Comparison of ENCODE assay signal across 21 cellular contexts in genomic region chr9:88056876-88057275, GRCh38.
A peak's percentile ranks its signal among the peaks of the same experiment; 100 is the strongest.
DNase-seq lines count a peak whose midpoint lies in the region; ATAC-seq and TF ChIP-seq lines count a peak whose summit lies in the region.
"Had no signal": no experiment of that assay in that cellular context is flagged by ENCODE, and none has a peak within 500 bp of the region (broad histone marks: within the 10 kb centered on the region; RNA-seq: fewer than 3 reads in every experiment).

No MANE protein-coding gene starts in this region.

- H3K36me3 Mint-ChIP-seq in CD4-positive, alpha-beta T cell (ENCODE audit: low read depth), result no peaks in the 10 kb centered on the region
- H3K36me3 Mint-ChIP-seq in mesothelial cell of epicardium, result no peaks in the 10 kb centered on the region
- no peaks in the 10 kb centered on the region for H3K36me3 Mint-ChIP-seq in T-helper 2 cell treated with Interferon-gamma antibody and Interleukin-4, amounts not matched to agents 5 μg/mL and 100 μg/mL, for 36 hours (ENCODE audit: low read depth)
- H3K36me3 Mint-ChIP-seq: activated naive CD4-positive, alpha-beta T cell treated with anti-CD3 and anti-CD28 coated beads, Interleukin-2, amount 50 U/mL, for 24 hours; CD8-positive, alpha-beta T cell; stimulated activated naive B cell treated with anti-CD40 and anti-IgM and Interleukin-4, amounts not matched to agents 10 μg/mL and 1 μg/mL and 100 μg/mL, for 72 hours had no signal

- H3K18ac ChIP-seq in IMR-90 (ENCODE audit: low read depth, low read length), result no peak overlapping the region

- no peaks in the 10 kb centered on the region for H3K9me3 ChIP-seq in IMR-90 (ENCODE audit: control insufficient read depth, insufficient read depth, low read length)
- H3K9me3 ChIP-seq in CD4-positive, alpha-beta T cell (ENCODE audit: control insufficient read depth, low read length), result no peaks in the 10 kb centered on the region
- H3K9me3 ChIP-seq: gastrocnemius medialis had no signal

- H3K27ac ChIP-seq in IMR-90 (ENCODE audit: insufficient read depth, low read length) (no peak overlapping the region), dorsolateral prefrontal cortex (no peak overlapping the region)
- H3K27ac ChIP-seq in CD4-positive, alpha-beta T cell (ENCODE audit: low read depth, low read length), result no peak overlapping the region
- H3K27ac ChIP-seq: gastrocnemius medialis, parathyroid adenoma had no signal

- no peak overlapping the region for H3K56ac ChIP-seq in IMR-90 (ENCODE audit: extremely low read depth, insufficient read depth, low read length)

- intact Hi-C loops in IMR-90 (cut with micrococcal nuclease), result no loop called here
- intact Hi-C loops in CD4-positive, alpha-beta T cell (cut with DNase I, micrococcal nuclease), result no loop called here
- intact Hi-C loops in dorsolateral prefrontal cortex (cut with DNase I), result no loop called here

- BruUV-seq in IMR-90 (replicated peaks; lab: Mats Ljungman, UMichigan), result no TSS peak

- no peak overlapping the region for H4K5ac ChIP-seq in IMR-90 (ENCODE audit: low read depth, low read length)

- H2BK120ac ChIP-seq in IMR-90 (ENCODE audit: low read depth, low read length), result no peak overlapping the region

- H2BK20ac ChIP-seq in IMR-90 (ENCODE audit: low read depth, low read length), result no peak overlapping the region

- H3K23ac ChIP-seq in IMR-90 (ENCODE audit: low read depth, low read length), result no peak overlapping the region

- TF ChIP-seq CTCF in AG10803 (conservative IDR thresholded peaks at IDR 0.05; ENCODE audit: low read length), result no peak
- no peak for TF ChIP-seq CTCF in IMR-90 (conservative IDR thresholded peaks at IDR 0.05; ENCODE audit: low read depth, low read length)
- TF ChIP-seq CTCF in astrocyte of the spinal cord (IDR thresholded peaks at IDR 0.05; ENCODE audit: low read depth, low read length), result no peak
- no peak for TF ChIP-seq CTCF in CD4-positive, alpha-beta T cell (IDR thresholded peaks at IDR 0.05)
- TF ChIP-seq CTCF in mesothelial cell of epicardium (IDR thresholded peaks at IDR 0.05; ENCODE audit: unreplicated experiment), result no peak
- no peak for TF ChIP-seq CTCF in dorsolateral prefrontal cortex (IDR thresholded peaks at IDR 0.05 in 54 of 56, conservative IDR thresholded peaks at IDR 0.05 in 2 of 56; ENCODE audit: low read depth in 1 of 56, partially characterized antibody in 56 of 56)

- no peak overlapping the region for H3K4me3 Mint-ChIP-seq in CD4-positive, alpha-beta T cell
- no peak overlapping the region for H3K4me3 Mint-ChIP-seq in mesothelial cell of epicardium
- no peak overlapping the region for H3K4me3 Mint-ChIP-seq in T-helper 2 cell treated with Interferon-gamma antibody and Interleukin-4, amounts not matched to agents 5 μg/mL and 100 μg/mL, for 36 hours
- H3K4me3 Mint-ChIP-seq: activated naive CD4-positive, alpha-beta T cell treated with anti-CD3 and anti-CD28 coated beads, Interleukin-2, amount 50 U/mL, for 24 hours; activated T-cell treated with anti-CD3 and anti-CD28 coated beads, Interleukin-2, amount 50 U/mL, for 72 hours; CD8-positive, alpha-beta T cell; nephron progenitor cell; stimulated activated naive B cell treated with anti-CD40 and anti-IgM and Interleukin-4, amounts not matched to agents 10 μg/mL and 1 μg/mL and 100 μg/mL, for 72 hours had no signal

- H3K27me3 Mint-ChIP-seq in CD4-positive, alpha-beta T cell, result no peaks in the 10 kb centered on the region
- no peaks in the 10 kb centered on the region for H3K27me3 Mint-ChIP-seq in mesothelial cell of epicardium (ENCODE audit: low read depth)
- H3K27me3 Mint-ChIP-seq in T-helper 2 cell treated with Interferon-gamma antibody and Interleukin-4, amounts not matched to agents 5 μg/mL and 100 μg/mL, for 36 hours (ENCODE audit: low read depth), result no peaks in the 10 kb centered on the region
- H3K27me3 Mint-ChIP-seq: activated naive CD4-positive, alpha-beta T cell treated with anti-CD3 and anti-CD28 coated beads, Interleukin-2, amount 50 U/mL, for 24 hours; stimulated activated naive B cell treated with anti-CD40 and anti-IgM and Interleukin-4, amounts not matched to agents 10 μg/mL and 1 μg/mL and 100 μg/mL, for 72 hours had no signal

- peak; percentile 38 for DNase-seq in AG10803 (ENCODE audit: low read depth)
- DNase-seq in IMR-90, result peak; percentile 58
- peak; percentile 55 for DNase-seq in astrocyte of the spinal cord (ENCODE audit: low read depth, low spot score)
- peak; percentile 70 for DNase-seq in iris pigment epithelial cell (ENCODE audit: low read depth)
- no peak for DNase-seq in CD4-positive, alpha-beta T cell
- no peak for DNase-seq in mesothelial cell of epicardium (ENCODE audit: low spot score in 2 of 2, unreplicated experiment in 2 of 2)
- DNase-seq in dorsolateral prefrontal cortex, result no peak
- DNase-seq in T-helper 2 cell treated with Interferon-gamma antibody and Interleukin-4, amounts not matched to agents 5 μg/mL and 100 μg/mL, for 36 hours (ENCODE audit: low spot score), result no peak
- DNase-seq: activated T-cell treated with anti-CD3 and anti-CD28 coated beads, Interleukin-2, amount 50 U/mL, for 72 hours; CD8-positive, alpha-beta T cell; DMS79; gastrocnemius medialis; left colon; MM.1S; NCI-H2171 treated with DMSO at 0.1 percent for 48 hours; nephron progenitor cell; SHP77; stimulated activated naive B cell treated with anti-CD40 and anti-IgM and Interleukin-4, amounts not matched to agents 10 μg/mL and 1 μg/mL and 100 μg/mL, for 72 hours had no signal

- no peak overlapping the region for H4K8ac ChIP-seq in IMR-90 (ENCODE audit: low read depth in 2 of 2, low read length in 2 of 2)

- no peaks in the 10 kb centered on the region for H3K4me1 ChIP-seq in IMR-90 (ENCODE audit: control insufficient read depth, insufficient read depth, low read length)
- H3K4me1 ChIP-seq: gastrocnemius medialis, parathyroid adenoma had no signal

- H3K9me1 ChIP-seq in IMR-90 (ENCODE audit: insufficient read depth, low read length), result no peaks in the 10 kb centered on the region

- no peak overlapping the region for H2AFZ ChIP-seq in IMR-90 (replicated peaks; ENCODE audit: low read length, poor library complexity)
- H2AFZ ChIP-seq: parathyroid adenoma had no signal

- H3K27ac Mint-ChIP-seq in CD4-positive, alpha-beta T cell, result no peak overlapping the region
- H3K27ac Mint-ChIP-seq in mesothelial cell of epicardium, result no peak overlapping the region
- no peak overlapping the region for H3K27ac Mint-ChIP-seq in T-helper 2 cell treated with Interferon-gamma antibody and Interleukin-4, amounts not matched to agents 5 μg/mL and 100 μg/mL, for 36 hours
- H3K27ac Mint-ChIP-seq: activated naive CD4-positive, alpha-beta T cell treated with anti-CD3 and anti-CD28 coated beads, Interleukin-2, amount 50 U/mL, for 24 hours; activated T-cell treated with anti-CD3 and anti-CD28 coated beads, Interleukin-2, amount 50 U/mL, for 72 hours; CD8-positive, alpha-beta T cell; nephron progenitor cell; stimulated activated naive B cell treated with anti-CD40 and anti-IgM and Interleukin-4, amounts not matched to agents 10 μg/mL and 1 μg/mL and 100 μg/mL, for 72 hours had no signal

- no peaks in the 10 kb centered on the region for H3K79me1 ChIP-seq in IMR-90 (ENCODE audit: low read depth in 1 of 2, low read length in 2 of 2)

- POLR2A ChIA-PET in IMR-90 (lab: Charles Lee; ENCODE audit: unreplicated experiment), result no interaction called here
- POLR2A ChIA-PET in CD4-positive, alpha-beta T cell (lab: Charles Lee), result no interaction called here

- H3K4me1 Mint-ChIP-seq in CD4-positive, alpha-beta T cell (ENCODE audit: low read depth), result no peaks in the 10 kb centered on the region
- peaks cover 14% of the 10 kb centered on the region for H3K4me1 Mint-ChIP-seq in mesothelial cell of epicardium
- no peaks in the 10 kb centered on the region for H3K4me1 Mint-ChIP-seq in T-helper 2 cell treated with Interferon-gamma antibody and Interleukin-4, amounts not matched to agents 5 μg/mL and 100 μg/mL, for 36 hours (ENCODE audit: low read depth)
- H3K4me1 Mint-ChIP-seq: activated naive CD4-positive, alpha-beta T cell treated with anti-CD3 and anti-CD28 coated beads, Interleukin-2, amount 50 U/mL, for 24 hours; stimulated activated naive B cell treated with anti-CD40 and anti-IgM and Interleukin-4, amounts not matched to agents 10 μg/mL and 1 μg/mL and 100 μg/mL, for 72 hours had no signal

- H4K20me1 ChIP-seq in IMR-90 (ENCODE audit: insufficient read depth, low read length), result no peaks in the 10 kb centered on the region

- H3K4ac ChIP-seq in IMR-90 (ENCODE audit: low read depth, low read length), result no peak overlapping the region

- H2AK5ac ChIP-seq in IMR-90 (ENCODE audit: low read depth, low read length), result no peak overlapping the region

- in situ Hi-C loops in IMR-90 (cut with MboI; ENCODE audit: low sequenced_read_pairs), result no loop called here
- in situ Hi-C loops in astrocyte of the spinal cord (cut with HindIII; ENCODE audit: low sequenced_read_pairs), result no loop called here

- H3K36me3 ChIP-seq in IMR-90 (ENCODE audit: control insufficient read depth, insufficient read depth, low read length), result no peaks in the 10 kb centered on the region
- H3K36me3 ChIP-seq: gastrocnemius medialis had no signal

- H3K9me3 Mint-ChIP-seq in CD4-positive, alpha-beta T cell, result no peaks in the 10 kb centered on the region
- peaks cover 13% of the 10 kb centered on the region for H3K9me3 Mint-ChIP-seq in mesothelial cell of epicardium
- no peaks in the 10 kb centered on the region for H3K9me3 Mint-ChIP-seq in T-helper 2 cell treated with Interferon-gamma antibody and Interleukin-4, amounts not matched to agents 5 μg/mL and 100 μg/mL, for 36 hours
- H3K9me3 Mint-ChIP-seq: activated naive CD4-positive, alpha-beta T cell treated with anti-CD3 and anti-CD28 coated beads, Interleukin-2, amount 50 U/mL, for 24 hours; activated T-cell treated with anti-CD3 and anti-CD28 coated beads, Interleukin-2, amount 50 U/mL, for 72 hours; CD8-positive, alpha-beta T cell had no signal

- no peak overlapping the region for H2BK15ac ChIP-seq in IMR-90 (ENCODE audit: low read depth, low read length)

- no peaks in the 10 kb centered on the region; the same call in 1 of the 2 replicates for H3K27me3 ChIP-seq in IMR-90 (ENCODE audit: control insufficient read depth, insufficient read depth, low read length)
- H3K27me3 ChIP-seq in CD4-positive, alpha-beta T cell (ENCODE audit: control insufficient read depth, insufficient read depth, low read length), result no peaks in the 10 kb centered on the region
- H3K27me3 ChIP-seq in dorsolateral prefrontal cortex, result no peaks in the 10 kb centered on the region
- H3K27me3 ChIP-seq: gastrocnemius medialis had no signal

- H2BK5ac ChIP-seq in IMR-90 (ENCODE audit: low read depth, low read length, poor library complexity, severe bottlenecking), result no peak overlapping the region

- H2AK9ac ChIP-seq in IMR-90 (replicated peaks; ENCODE audit: low read depth, low read length, poor library complexity), result no peak overlapping the region

- H3K4me3 ChIP-seq in AG10803 (ENCODE audit: low read length) (no peak overlapping the region), IMR-90 (ENCODE audit: insufficient read depth, low read depth, low read length) (no peak overlapping the region), astrocyte of the spinal cord (ENCODE audit: low read depth, low read length) (no peak overlapping the region), dorsolateral prefrontal cortex (no peak overlapping the region)
- H3K4me3 ChIP-seq: gastrocnemius medialis had no signal

- no peak overlapping the region for H3K4me2 ChIP-seq in IMR-90 (ENCODE audit: low read depth, low read length)

- dilution Hi-C loops in IMR-90 (cut with HindIII; ENCODE audit: low sequenced_read_pairs, unreplicated experiment), result no loop called here

- peak; percentile 37; the same call in 1 of the 2 replicates for ATAC-seq in IMR-90 (ENCODE audit: low read depth)
- ATAC-seq in CD4-positive, alpha-beta T cell (ENCODE audit: poor library complexity), result no peak
- ATAC-seq: activated T-cell treated with anti-CD3 and anti-CD28 coated beads, Interleukin-2, amount 50 U/mL, for 72 hours; CD8-positive, alpha-beta T cell; gastrocnemius medialis; left colon; sciatic nerve; stimulated activated naive B cell treated with anti-CD40 and anti-IgM and Interleukin-4, amounts not matched to agents 10 μg/mL and 1 μg/mL and 100 μg/mL, for 72 hours had no signal

- TF ChIP-seq POLR2A in IMR-90 (IDR thresholded peaks at IDR 0.05; ENCODE audit: low read depth, low read length), result no peak

- TF ChIP-seq RAD21 in IMR-90 (IDR thresholded peaks at IDR 0.05; ENCODE audit: low read length), result no peak

- 100% methylated on average over 1 of the region's 8 CpGs; no CpG with 5 or more reads in 1 of the 2 experiments for WGBS in IMR-90 (ENCODE audit: extremely low coverage in 2 of 2, insufficient read length in 1 of 2), 2 experiments

- no peak overlapping the region for H3K14ac ChIP-seq in IMR-90 (replicated peaks; ENCODE audit: low read depth, low read length)

- no peak overlapping the region for H4K91ac ChIP-seq in IMR-90 (ENCODE audit: insufficient read depth, low read depth, low read length)

- no peak overlapping the region for H3K9ac ChIP-seq in IMR-90 (ENCODE audit: low read depth, low read length)
- H3K9ac ChIP-seq: parathyroid adenoma had no signal

- CTCF ChIA-PET in IMR-90 (lab: Yijun Ruan, JAX), result no interaction called here
- CTCF ChIA-PET in CD4-positive, alpha-beta T cell (lab: Charles Lee), result no interaction called here

Comparison
In these comparisons a context has a peak if more than half of its experiments do, and no peak if none do; other contexts are left out.
1. DNase-seq: peak in AG10803 (single experiment), IMR-90 (single experiment), astrocyte of the spinal cord (single experiment) and iris pigment epithelial cell (single experiment); none in CD4-positive, alpha-beta T cell (0 of 10), mesothelial cell of epicardium (0 of 2), dorsolateral prefrontal cortex (0 of 10) and T-helper 2 cell treated with Interferon-gamma antibody and Interleukin-4, amounts not matched to agents 5 μg/mL and 100 μg/mL, for 36 hours (single experiment).